Comparison of ENCODE assay signal across 8 cellular contexts in genomic region chrX:7147978-7148824, GRCh38. TPM values are rescaled to one million over a fixed set of nuclear protein-coding genes. Genes with fewer than 3 reads are reported as not detected.
DNase-seq lines count a peak whose midpoint lies in the region; ATAC-seq and TF ChIP-seq lines count a peak whose summit lies in the region.

Gene PUDP, minus strand, starts transcription at chrX:7148153. Its CDS starts 40 bp downstream, at chrX:7148113.

- POLR2A ChIA-PET in CD4-positive, alpha-beta T cell (lab: Charles Lee), result interaction anchor here (0.6 kb wide), 1 partner anchor 238 kb away, joined by 3 read pairs; no protein-coding TSS in a partner anchor
- POLR2A ChIA-PET in activated CD8-positive, alpha-beta T cell treated with anti-CD3 and anti-CD28 coated beads for 36 hours (lab: Charles Lee), result no interaction called here

- peaks cover 22% of the 10 kb centered on the region for H3K4me1 Mint-ChIP-seq in CD4-positive, alpha-beta T cell (ENCODE audit: low read depth)
- H3K4me1 Mint-ChIP-seq in activated CD8-positive, alpha-beta T cell treated with anti-CD3 and anti-CD28 coated beads for 36 hours (ENCODE audit: low read depth), result peaks cover 20% of the 10 kb centered on the region

- no peaks in the 10 kb centered on the region for H3K9me3 ChIP-seq in CD4-positive, alpha-beta T cell (ENCODE audit: control insufficient read depth, low read length)
- H3K9me3 ChIP-seq in ectodermal cell (ENCODE audit: control insufficient read depth, low read length) (no peaks in the 10 kb centered on the region), lung (ENCODE audit: control insufficient read depth in 2 of 2, insufficient read depth in 1 of 2, low read length in 1 of 2) (no peaks in the 10 kb centered on the region)

- ATAC-seq in CD4-positive, alpha-beta T cell (ENCODE audit: poor library complexity), result peak; percentile 80
- ATAC-seq in GM19438 (IDR thresholded peaks at IDR 0.05; ENCODE audit: low read depth, unreplicated experiment) (peak; percentile 63), HG03565 (IDR thresholded peaks at IDR 0.05; ENCODE audit: unreplicated experiment) (peak; percentile 54), lung (ENCODE audit: insufficient read depth, low FRiP score) (peak; percentile 95)
- ATAC-seq in activated CD8-positive, alpha-beta T cell treated with anti-CD3 and anti-CD28 coated beads for 36 hours, result peak; percentile 91

- WGBS in ectodermal cell, 2 experiments, result 0% methylated on average over 73 to 74 of the region's 76 CpGs
- 0% methylated on average over 30 to 76 of the region's 76 CpGs for WGBS in lung, 2 donors

- H3K27ac Mint-ChIP-seq in CD4-positive, alpha-beta T cell, result peak within 1 kb of the TSS; percentile 93
- peak within 1 kb of the TSS; percentile 86 for H3K27ac Mint-ChIP-seq in activated CD8-positive, alpha-beta T cell treated with anti-CD3 and anti-CD28 coated beads for 36 hours

- DNase-seq in CD4-positive, alpha-beta T cell, result peak; percentile 62 to 92 (median 83)
- peak; percentile 47 for DNase-seq in NCI-H82 treated with DMSO at 0.1 percent for 48 hours (lab: John Stamatoyannopoulos, UW; ENCODE audit: unreplicated experiment)
- peak; percentile 82 for DNase-seq in activated CD8-positive, alpha-beta T cell treated with anti-CD3 and anti-CD28 coated beads for 36 hours
- peak; percentile 87 for DNase-seq in lung (ENCODE audit: low spot score)
- DNase-seq in stimulated activated CD4-positive, alpha-beta T cell treated with anti-CD3 and anti-CD28 coated beads, TNF-alpha, amount 100 ng/mL, for 24 hours (ENCODE audit: low read depth in 3 of 3), result peak; percentile 55 to 72 (median 65)

- H3K4me3 Mint-ChIP-seq in CD4-positive, alpha-beta T cell, result peak within 1 kb of the TSS; percentile 93
- H3K4me3 Mint-ChIP-seq in activated CD8-positive, alpha-beta T cell treated with anti-CD3 and anti-CD28 coated beads for 36 hours, result peak within 1 kb of the TSS; percentile 80

- no peak for TF ChIP-seq CTCF in CD4-positive, alpha-beta T cell (IDR thresholded peaks at IDR 0.05)
- TF ChIP-seq CTCF in activated CD8-positive, alpha-beta T cell treated with anti-CD3 and anti-CD28 coated beads for 36 hours (IDR thresholded peaks at IDR 0.05), result no peak
- TF ChIP-seq CTCF in lung (IDR thresholded peaks at IDR 0.05; ENCODE audit: control extremely low read depth, extremely low read depth), result no peak

- CTCF ChIA-PET in CD4-positive, alpha-beta T cell (lab: Charles Lee), result interaction anchor here (1.2 kb wide), 1 partner anchor 10 kb away, joined by 3 read pairs; no protein-coding TSS in a partner anchor
- CTCF ChIA-PET in activated CD8-positive, alpha-beta T cell treated with anti-CD3 and anti-CD28 coated beads for 36 hours (lab: Charles Lee), result no interaction called here

- H3K27me3 ChIP-seq in CD4-positive, alpha-beta T cell (ENCODE audit: control insufficient read depth, insufficient read depth, low read length), result no peaks in the 10 kb centered on the region
- H3K27me3 ChIP-seq in ectodermal cell (ENCODE audit: control insufficient read depth, insufficient read depth, low read length, poor library complexity, severe bottlenecking) (no peaks in the 10 kb centered on the region), lung (ENCODE audit: control insufficient read depth, insufficient read depth) (no peaks in the 10 kb centered on the region)

- H3K36me3 ChIP-seq in ectodermal cell (ENCODE audit: control insufficient read depth, insufficient read depth, low read length) (no peaks in the 10 kb centered on the region), lung (ENCODE audit: control insufficient read depth in 2 of 2, insufficient read depth in 2 of 2, low read length in 2 of 2) (no peaks in the 10 kb centered on the region)

- H3K4me3 ChIP-seq in ectodermal cell (ENCODE audit: insufficient read depth, low read depth, low read length) (peak within 1 kb of the TSS; percentile 71), lung (peak within 1 kb of the TSS; percentile 84)

- intact Hi-C loops in CD4-positive, alpha-beta T cell (cut with DNase I, micrococcal nuclease), result loop anchor here in 1 of 2 experiments (10.0 kb wide), 1 partner anchor 777 kb away; the partner anchor contains the start of gene PNPLA4
- intact Hi-C loops in activated CD8-positive, alpha-beta T cell treated with anti-CD3 and anti-CD28 coated beads for 36 hours (cut with micrococcal nuclease), result no loop called here

- H3K4me1 ChIP-seq in ectodermal cell (ENCODE audit: control insufficient read depth, insufficient read depth, low read length) (no peaks in the 10 kb centered on the region), lung (ENCODE audit: control insufficient read depth in 2 of 2, insufficient read depth in 2 of 2, low read length in 2 of 2) (peaks cover 0 to 9% of the 10 kb centered on the region in 2 donors)

- H3K9me3 Mint-ChIP-seq in CD4-positive, alpha-beta T cell, result no peaks in the 10 kb centered on the region
- no peaks in the 10 kb centered on the region for H3K9me3 Mint-ChIP-seq in activated CD8-positive, alpha-beta T cell treated with anti-CD3 and anti-CD28 coated beads for 36 hours

- H3K27me3 Mint-ChIP-seq in CD4-positive, alpha-beta T cell, result no peaks in the 10 kb centered on the region
- no peaks in the 10 kb centered on the region for H3K27me3 Mint-ChIP-seq in activated CD8-positive, alpha-beta T cell treated with anti-CD3 and anti-CD28 coated beads for 36 hours

- H3K27ac ChIP-seq in CD4-positive, alpha-beta T cell (ENCODE audit: low read depth, low read length), result peak within 1 kb of the TSS; percentile 72
- peak within 1 kb of the TSS; percentile 76 for H3K27ac ChIP-seq in ectodermal cell (ENCODE audit: insufficient read depth, low read depth, low read length, poor library complexity, severe bottlenecking)
- H3K27ac ChIP-seq in lung (ENCODE audit: low read depth in 1 of 2, low read length in 1 of 2), result peak within 1 kb of the TSS; percentile 97 to 99

- peaks cover 5% of the 10 kb centered on the region for H3K36me3 Mint-ChIP-seq in CD4-positive, alpha-beta T cell (ENCODE audit: low read depth)
- no peaks in the 10 kb centered on the region for H3K36me3 Mint-ChIP-seq in activated CD8-positive, alpha-beta T cell treated with anti-CD3 and anti-CD28 coated beads for 36 hours (ENCODE audit: low read depth)

RNA-seq across cellular contexts. Expression of gene PUDP, which starts in this region (rescaled TPM):
- total RNA-seq in CD4-positive, alpha-beta T cell, result 1 to 10 TPM; 3.2 to 3.5 TPM
- total RNA-seq in activated CD8-positive, alpha-beta T cell treated with anti-CD3 and anti-CD28 coated beads for 36 hours, result 10 to 100 TPM; 16.6 to 18.4 TPM
- 35.6 TPM for polyA plus RNA-seq in ectodermal cell (2013, experiment 1 of 4)
- polyA plus RNA-seq in ectodermal cell (2013, experiment 2 of 4), result 37.7 TPM
- polyA plus RNA-seq in ectodermal cell (2013, experiment 3 of 4), result 29.2 TPM
- 31.9 TPM for polyA plus RNA-seq in ectodermal cell (2013, experiment 4 of 4)
- total RNA-seq in lung, result 10 to 100 TPM; 17.3 to 24.5 TPM
- 10 to 100 TPM; 12.1 to 12.7 TPM for polyA plus RNA-seq in lung

Comparison
In these comparisons a context has a peak if more than half of its experiments do, and no peak if none do; other contexts are left out.
1. Peak in every context shown above with its lines: DNase-seq, ATAC-seq, H3K4me3 ChIP-seq and H3K27ac ChIP-seq.